Comparison of ENCODE assay signal across 24 cellular contexts in the genomic region with DNA sequence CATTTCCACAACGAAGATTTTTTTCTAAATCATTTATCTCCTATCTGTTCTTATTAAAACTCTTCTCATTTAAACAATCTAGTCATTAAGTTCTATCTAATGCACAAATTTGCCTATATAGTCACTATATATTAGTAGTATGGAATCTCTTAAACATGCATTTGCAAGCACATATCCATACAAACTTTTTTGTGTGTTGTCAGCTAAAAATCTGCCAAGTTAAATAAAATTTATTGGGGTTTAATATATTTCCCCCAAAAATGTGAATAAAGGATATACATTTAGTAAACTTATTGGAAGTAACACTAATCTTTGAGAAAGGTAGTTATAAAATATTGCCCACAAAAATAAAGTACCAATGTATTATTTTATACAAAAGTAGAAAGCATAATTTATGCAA.
"Had no signal": no experiment of that assay in that cellular context is flagged by ENCODE, and none has a peak within 500 bp of the region (broad histone marks: within the 10 kb centered on the region; RNA-seq: fewer than 3 reads in every experiment).

No MANE protein-coding gene starts in this region.

- H3K27ac Mint-ChIP-seq: immature natural killer cell, mesothelial cell of epicardium had no signal

- H2AFZ ChIP-seq: hepatocyte had no signal

- H3K4me1 ChIP-seq: esophagus muscularis mucosa, foreskin keratinocyte, gastroesophageal sphincter, heart left ventricle, left lung, lower lobe of right lung had no signal

- H3K4me2 ChIP-seq: hepatocyte had no signal

- FAIRE-seq: colon, endothelial cell of umbilical vein, frontal cortex, islet of Langerhans, keratinocyte had no signal

- H3K9me3 ChIP-seq: esophagus muscularis mucosa, gastroesophageal sphincter, heart left ventricle, left lung, lower lobe of right lung had no signal

- H3K4me3 ChIP-seq: coronary artery, dorsolateral prefrontal cortex, esophagus muscularis mucosa, gastroesophageal sphincter, heart left ventricle, hepatocyte, left lung, lower lobe of right lung had no signal

- H3K36me3 Mint-ChIP-seq: mesothelial cell of epicardium had no signal

- ATAC-seq: foreskin keratinocyte; gastroesophageal sphincter; heart left ventricle; left cardiac atrium; left lung; left ventricle myocardium superior; lower lobe of right lung; naive thymus-derived CD4-positive, alpha-beta T cell had no signal

- H3K27me3 Mint-ChIP-seq: naive thymus-derived CD4-positive, alpha-beta T cell had no signal

- H3K4me1 Mint-ChIP-seq: immature natural killer cell had no signal

- DNase-seq: dermis blood vessel endothelial cell; dorsolateral prefrontal cortex; effector CD4-positive, alpha-beta T cell; effector memory CD4-positive, alpha-beta T cell; foreskin keratinocyte; heart left ventricle; hypothalamus; immature natural killer cell; left cardiac atrium; left lung; left ventricle myocardium superior; lower lobe of right lung; mesenchymal stem cell; naive thymus-derived CD4-positive, alpha-beta T cell had no signal

- H3K9me3 Mint-ChIP-seq: immature natural killer cell; mesothelial cell of epicardium; naive thymus-derived CD4-positive, alpha-beta T cell had no signal

- H3K4me3 Mint-ChIP-seq: immature natural killer cell; mesothelial cell of epicardium; naive thymus-derived CD4-positive, alpha-beta T cell had no signal

- H3K27ac ChIP-seq: coronary artery, dorsolateral prefrontal cortex, esophagus muscularis mucosa, foreskin keratinocyte, gastroesophageal sphincter, heart left ventricle, hepatocyte, left lung, lower lobe of right lung had no signal

- H3K36me3 ChIP-seq: lower lobe of right lung had no signal

- H3K27me3 ChIP-seq: dorsolateral prefrontal cortex, esophagus muscularis mucosa, foreskin keratinocyte, gastroesophageal sphincter, heart left ventricle, hepatocyte, left lung had no signal
